ENCODE assay signal across 13 cellular contexts in genomic region chr16:17321824-17322223, GRCh38.
"Had no signal": no experiment of that assay in that cellular context is flagged by ENCODE, and none has a peak within 500 bp of the region (broad histone marks: within the 10 kb centered on the region; RNA-seq: fewer than 3 reads in every experiment).

No MANE protein-coding gene starts in this region.

- H3K79me2 ChIP-seq: parathyroid adenoma had no signal

- H2AFZ ChIP-seq: parathyroid adenoma had no signal

- H3K9me3 ChIP-seq: ascending aorta, esophagus squamous epithelium had no signal

- H3K4me3 Mint-ChIP-seq: activated T-helper 17 cell treated with anti-CD3 and anti-CD28 coated beads, Interleukin-2, amount 50 U/mL, for 72 hours; stimulated activated effector memory CD8-positive, alpha-beta T cell treated with anti-CD3 and anti-CD28 coated beads, Interleukin-12 subunit alpha, Interleukin-12 subunit beta, amount 100 ng/mL, for 72 hours had no signal

- H3K27me3 Mint-ChIP-seq: activated T-helper 17 cell treated with anti-CD3 and anti-CD28 coated beads, Interleukin-2, amount 50 U/mL, for 72 hours; naive B cell had no signal

- H3K27ac Mint-ChIP-seq: activated T-helper 17 cell treated with anti-CD3 and anti-CD28 coated beads, Interleukin-2, amount 50 U/mL, for 72 hours; stimulated activated effector memory CD8-positive, alpha-beta T cell treated with anti-CD3 and anti-CD28 coated beads, Interleukin-12 subunit alpha, Interleukin-12 subunit beta, amount 100 ng/mL, for 72 hours had no signal

- H3K36me3 ChIP-seq: ascending aorta, esophagus squamous epithelium had no signal

- H3K4me1 ChIP-seq: ascending aorta had no signal

- H3K27ac ChIP-seq: ascending aorta, foreskin keratinocyte, parathyroid adenoma, VCaP had no signal

- H3K36me3 Mint-ChIP-seq: stimulated activated effector memory CD8-positive, alpha-beta T cell treated with anti-CD3 and anti-CD28 coated beads, Interleukin-12 subunit alpha, Interleukin-12 subunit beta, amount 100 ng/mL, for 72 hours had no signal

- DNase-seq: activated CD4-positive, alpha-beta T cell treated with anti-CD3 and anti-CD28 coated beads, Interleukin-2, amount 50 U/mL, for 48 hours; activated naive CD4-positive, alpha-beta T cell treated with Interleukin-2 at 50 U/mL for 16 hours; esophagus squamous epithelium; foreskin keratinocyte; naive B cell; stimulated activated CD4-positive, alpha-beta T cell treated with anti-CD3 and anti-CD28 coated beads, Interleukin-12 subunit alpha, Interleukin-12 subunit beta, amount 100 ng/mL, for 4 hours; T-helper 1 cell; T1000 had no signal

- ATAC-seq: activated T-helper 17 cell treated with anti-CD3 and anti-CD28 coated beads, Interleukin-2, amount 50 U/mL, for 72 hours; foreskin keratinocyte; stimulated activated effector memory CD8-positive, alpha-beta T cell treated with anti-CD3 and anti-CD28 coated beads, Interleukin-12 subunit alpha, Interleukin-12 subunit beta, amount 100 ng/mL, for 72 hours had no signal

- H3K9ac ChIP-seq: parathyroid adenoma had no signal

- H3K9me3 Mint-ChIP-seq: activated T-helper 17 cell treated with anti-CD3 and anti-CD28 coated beads, Interleukin-2, amount 50 U/mL, for 72 hours; stimulated activated effector memory CD8-positive, alpha-beta T cell treated with anti-CD3 and anti-CD28 coated beads, Interleukin-12 subunit alpha, Interleukin-12 subunit beta, amount 100 ng/mL, for 72 hours had no signal

- H3K27me3 ChIP-seq: ascending aorta, esophagus squamous epithelium, foreskin keratinocyte had no signal

- H3K4me3 ChIP-seq: ascending aorta, esophagus squamous epithelium had no signal
